Comparison of ENCODE assay signal across 38 cellular contexts in genomic region chr18:27493182-27493581, GRCh38.
"Had no signal": no experiment of that assay in that cellular context is flagged by ENCODE, and none has a peak within 500 bp of the region (broad histone marks: within the 10 kb centered on the region; RNA-seq: fewer than 3 reads in every experiment).

No MANE protein-coding gene starts in this region.

- FAIRE-seq: bronchial epithelial cell had no signal

- H3K4me3 Mint-ChIP-seq: activated B cell treated with CpG ODN at 0.5 μM for 24 hours; activated CD4-positive, alpha-beta memory T cell treated with anti-CD3 and anti-CD28 coated beads for 36 hours; activated CD4-positive, alpha-beta T cell treated with anti-CD3 and anti-CD28 coated beads, Interleukin-2, amount 10 ng/mL, durations not matched to agents 24 days and 14 days; activated CD8-positive, alpha-beta T cell treated with anti-CD3 and anti-CD28 coated beads for 36 hours; activated naive CD4-positive, alpha-beta T cell treated with anti-CD3 and anti-CD28 coated beads for 36 hours; activated naive CD8-positive, alpha-beta T cell treated with anti-CD3 and anti-CD28 coated beads, Interleukin-2, amount 10 ng/mL, durations not matched to agents 7 days and 5 days; activated naive CD8-positive, alpha-beta T cell treated with anti-CD3 and anti-CD28 coated beads, Interleukin-2, amount 50 U/mL, for 24 hours; activated T-cell treated with anti-CD3 and anti-CD28 coated beads, Interleukin-2, amount 50 U/mL, for 4 hours; activated T-cell treated with anti-CD3 and anti-CD28 coated beads, Interleukin-2, amount 50 U/mL, for 72 hours; activated T-helper 1 cell treated with anti-CD3 and anti-CD28 coated beads, Interleukin-12 subunit alpha, Interleukin-12 subunit beta, Interleukin-2, Interleukin-4 antibody, amounts not matched to agents 30 ng/mL and 10 ng/mL and 1 ng/mL, durations not matched to agents 14 hours and 24 hours and 36 hours; activated T-helper 17 cell treated with anti-CD3 and anti-CD28 coated beads, Interleukin-2, amount 50 U/mL, for 72 hours; brain; central memory CD8-positive, alpha-beta T cell; T-helper 1 cell treated with Interleukin-12 subunit alpha and Interleukin-12 subunit beta and Interleukin-4 antibody, amounts not matched to agents 30 μg/mL and 1 μg/mL, for 36 hours; T-helper 2 cell treated with Interferon-gamma antibody and Interleukin-4, amounts not matched to agents 5 μg/mL and 100 μg/mL, for 36 hours had no signal

- ATAC-seq: activated CD8-positive, alpha-beta T cell treated with anti-CD3 and anti-CD28 coated beads for 36 hours; activated naive CD4-positive, alpha-beta T cell treated with anti-CD3 and anti-CD28 coated beads, Interleukin-2, amount 50 U/mL, for 72 hours; activated naive CD8-positive, alpha-beta T cell treated with anti-CD3 and anti-CD28 coated beads, Interleukin-2, amount 50 U/mL, for 24 hours; activated T-cell treated with anti-CD3 and anti-CD28 coated beads, Interleukin-2, amount 50 U/mL, for 4 hours; activated T-cell treated with anti-CD3 and anti-CD28 coated beads, Interleukin-2, amount 50 U/mL, for 72 hours; activated T-helper 17 cell treated with anti-CD3 and anti-CD28 coated beads, Interleukin-2, amount 50 U/mL, for 72 hours had no signal

- H3K4me1 ChIP-seq: ascending aorta had no signal

- DNase-seq: activated B cell treated with CpG ODN at 0.5 μM for 24 hours; activated CD4-positive, alpha-beta memory T cell treated with anti-CD3 and anti-CD28 coated beads for 36 hours; activated CD4-positive, alpha-beta T cell treated with anti-CD3 and anti-CD28 coated beads for 4 hours; activated CD4-positive, alpha-beta T cell treated with anti-CD3 and anti-CD28 coated beads, Interleukin-2, amount 10 ng/mL, durations not matched to agents 24 days and 14 days; activated CD4-positive, alpha-beta T cell treated with anti-CD3 and anti-CD28 coated beads, Interleukin-2, amount 50 U/mL, for 1 hour; activated CD4-positive, alpha-beta T cell treated with anti-CD3 and anti-CD28 coated beads, Interleukin-2, amount 50 U/mL, for 4 hours; activated CD4-positive, CD25-positive, alpha-beta regulatory T cell treated with anti-CD3 and anti-CD28 coated beads, Interleukin-2, amount 50 U/mL, for 72 hours; activated CD8-positive, alpha-beta memory T cell treated with anti-CD3 and anti-CD28 coated beads, Interleukin-2, amount 50 U/mL, for 4 hours; activated CD8-positive, alpha-beta T cell treated with anti-CD3 and anti-CD28 coated beads for 36 hours; activated effector memory CD4-positive, alpha-beta T cell treated with anti-CD3 and anti-CD28 coated beads, Interleukin-2, amount 50 U/mL, for 16 hours; activated gamma-delta T cell treated with Interleukin-2 at 50 U/mL for 16 hours; activated naive CD4-positive, alpha-beta T cell; activated naive CD4-positive, alpha-beta T cell treated with anti-CD3 and anti-CD28 coated beads for 36 hours; activated naive CD4-positive, alpha-beta T cell treated with anti-CD3 and anti-CD28 coated beads, Interleukin-2, amount 50 U/mL, for 16 hours; activated naive CD8-positive, alpha-beta T cell treated with anti-CD3 and anti-CD28 coated beads, Interleukin-2, amount 10 ng/mL, durations not matched to agents 7 days and 5 days; activated naive CD8-positive, alpha-beta T cell treated with anti-CD3 and anti-CD28 coated beads, Interleukin-2, amount 50 U/mL, for 24 hours; activated T-cell treated with anti-CD3 and anti-CD28 coated beads for 4 hours; activated T-cell treated with anti-CD3 and anti-CD28 coated beads, Interleukin-2, amount 50 U/mL, for 1 hour; activated T-cell treated with anti-CD3 and anti-CD28 coated beads, Interleukin-2, amount 50 U/mL, for 4 hours; activated T-cell treated with anti-CD3 and anti-CD28 coated beads, Interleukin-2, amount 50 U/mL, for 72 hours; amygdala; anterior cingulate cortex; caudate nucleus; cerebellar nuclear complex; T-helper 1 cell; T-helper 2 cell; T-helper 9 cell; WERI-Rb-1 had no signal

- H3K27ac Mint-ChIP-seq: activated B cell treated with CpG ODN at 0.5 μM for 24 hours; activated CD4-positive, alpha-beta memory T cell treated with anti-CD3 and anti-CD28 coated beads for 36 hours; activated CD4-positive, alpha-beta T cell treated with anti-CD3 and anti-CD28 coated beads, Interleukin-2, amount 10 ng/mL, durations not matched to agents 24 days and 14 days; activated CD8-positive, alpha-beta T cell treated with anti-CD3 and anti-CD28 coated beads for 36 hours; activated naive CD4-positive, alpha-beta T cell treated with anti-CD3 and anti-CD28 coated beads for 36 hours; activated naive CD4-positive, alpha-beta T cell treated with anti-CD3 and anti-CD28 coated beads, Interleukin-2, amount 50 U/mL, for 72 hours; activated naive CD8-positive, alpha-beta T cell treated with anti-CD3 and anti-CD28 coated beads, Interleukin-2, amount 10 ng/mL, durations not matched to agents 7 days and 5 days; activated naive CD8-positive, alpha-beta T cell treated with anti-CD3 and anti-CD28 coated beads, Interleukin-2, amount 50 U/mL, for 24 hours; activated T-cell treated with anti-CD3 and anti-CD28 coated beads, Interleukin-2, amount 50 U/mL, for 72 hours; activated T-helper 1 cell treated with anti-CD3 and anti-CD28 coated beads, Interleukin-12 subunit alpha, Interleukin-12 subunit beta, Interleukin-2, Interleukin-4 antibody, amounts not matched to agents 30 ng/mL and 10 ng/mL and 1 ng/mL, durations not matched to agents 14 hours and 24 hours and 36 hours; activated T-helper 17 cell treated with anti-CD3 and anti-CD28 coated beads, Interleukin-2, amount 50 U/mL, for 72 hours; brain; T-helper 1 cell treated with Interleukin-12 subunit alpha and Interleukin-12 subunit beta and Interleukin-4 antibody, amounts not matched to agents 30 μg/mL and 1 μg/mL, for 36 hours; T-helper 2 cell treated with Interferon-gamma antibody and Interleukin-4, amounts not matched to agents 5 μg/mL and 100 μg/mL, for 36 hours had no signal

- H3K36me3 Mint-ChIP-seq: activated CD4-positive, alpha-beta memory T cell treated with anti-CD3 and anti-CD28 coated beads for 36 hours; activated naive CD8-positive, alpha-beta T cell treated with anti-CD3 and anti-CD28 coated beads, Interleukin-2, amount 10 ng/mL, durations not matched to agents 7 days and 5 days; brain had no signal

- H3K36me3 ChIP-seq: ascending aorta, cardiac muscle cell, WERI-Rb-1 had no signal

- H3K4me3 ChIP-seq: ascending aorta, cardiac muscle cell had no signal

- H3K9me3 Mint-ChIP-seq: activated CD4-positive, alpha-beta T cell treated with anti-CD3 and anti-CD28 coated beads, Interleukin-2, amount 10 ng/mL, durations not matched to agents 24 days and 14 days; brain; T-helper 1 cell treated with Interleukin-12 subunit alpha and Interleukin-12 subunit beta and Interleukin-4 antibody, amounts not matched to agents 30 μg/mL and 1 μg/mL, for 36 hours had no signal

- H3K27me3 Mint-ChIP-seq: activated B cell treated with CpG ODN at 0.5 μM for 24 hours; activated CD4-positive, alpha-beta memory T cell treated with anti-CD3 and anti-CD28 coated beads for 36 hours; activated CD4-positive, alpha-beta T cell treated with anti-CD3 and anti-CD28 coated beads, Interleukin-2, amount 10 ng/mL, durations not matched to agents 24 days and 14 days; activated CD8-positive, alpha-beta T cell treated with anti-CD3 and anti-CD28 coated beads for 36 hours; activated naive CD8-positive, alpha-beta T cell treated with anti-CD3 and anti-CD28 coated beads, Interleukin-2, amount 10 ng/mL, durations not matched to agents 7 days and 5 days; activated naive CD8-positive, alpha-beta T cell treated with anti-CD3 and anti-CD28 coated beads, Interleukin-2, amount 50 U/mL, for 24 hours; activated T-helper 17 cell treated with anti-CD3 and anti-CD28 coated beads, Interleukin-2, amount 50 U/mL, for 72 hours; central memory CD8-positive, alpha-beta T cell had no signal

- H3K27ac ChIP-seq: ascending aorta, cardiac muscle cell, WERI-Rb-1 had no signal

- H3K27me3 ChIP-seq: ascending aorta, cardiac muscle cell had no signal

- H3K9me3 ChIP-seq: ascending aorta had no signal

- H3K4me1 Mint-ChIP-seq: activated B cell treated with CpG ODN at 0.5 μM for 24 hours; activated CD4-positive, alpha-beta T cell treated with anti-CD3 and anti-CD28 coated beads, Interleukin-2, amount 10 ng/mL, durations not matched to agents 24 days and 14 days; activated naive CD8-positive, alpha-beta T cell treated with anti-CD3 and anti-CD28 coated beads, Interleukin-2, amount 10 ng/mL, durations not matched to agents 7 days and 5 days; activated naive CD8-positive, alpha-beta T cell treated with anti-CD3 and anti-CD28 coated beads, Interleukin-2, amount 50 U/mL, for 24 hours; activated T-helper 17 cell treated with anti-CD3 and anti-CD28 coated beads, Interleukin-2, amount 50 U/mL, for 72 hours; brain; central memory CD8-positive, alpha-beta T cell had no signal
